Comparison of ENCODE assay signal across 1 cellular context in the genomic region with DNA sequence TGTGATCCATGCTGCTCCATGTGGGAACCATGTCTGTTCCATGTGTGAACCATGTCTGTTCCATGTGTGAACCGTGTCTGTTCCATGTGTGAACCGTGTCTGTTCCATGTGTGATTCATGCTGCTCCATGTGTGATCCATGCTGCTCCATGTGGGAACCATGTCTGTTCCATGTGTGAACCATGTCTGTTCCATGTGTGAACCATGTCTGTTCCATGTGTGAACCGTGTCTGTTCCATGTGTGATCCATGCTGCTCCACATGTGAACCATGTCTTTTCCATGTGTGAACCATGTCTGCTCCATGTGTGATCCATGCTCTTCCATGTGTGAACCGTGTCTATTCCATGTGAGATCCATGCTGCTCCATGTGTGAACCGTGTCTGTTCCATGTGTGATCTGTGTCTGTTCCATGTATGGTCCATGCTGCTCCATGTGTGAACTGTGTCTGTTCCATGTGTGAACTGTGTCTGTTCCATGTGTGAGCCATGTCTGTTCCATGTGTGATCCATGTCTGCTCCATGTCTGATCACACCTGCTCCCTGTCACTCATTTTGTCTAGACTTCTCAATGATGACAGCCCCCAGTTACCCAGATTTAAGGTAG.
TF ChIP-seq lines count a peak whose summit lies in the region.
"Not testable (repeated sequence)": the region's sequence is repeated elsewhere in the genome, so short reads cannot be mapped to it uniquely, and the experiment has no call there.

No MANE protein-coding gene starts in this region.

TF ChIP-seq in HepG2, 621 proteins besides CTCF, POLR2A, EP300 and RAD21:
- TF ChIP-seq, protein P1, sequence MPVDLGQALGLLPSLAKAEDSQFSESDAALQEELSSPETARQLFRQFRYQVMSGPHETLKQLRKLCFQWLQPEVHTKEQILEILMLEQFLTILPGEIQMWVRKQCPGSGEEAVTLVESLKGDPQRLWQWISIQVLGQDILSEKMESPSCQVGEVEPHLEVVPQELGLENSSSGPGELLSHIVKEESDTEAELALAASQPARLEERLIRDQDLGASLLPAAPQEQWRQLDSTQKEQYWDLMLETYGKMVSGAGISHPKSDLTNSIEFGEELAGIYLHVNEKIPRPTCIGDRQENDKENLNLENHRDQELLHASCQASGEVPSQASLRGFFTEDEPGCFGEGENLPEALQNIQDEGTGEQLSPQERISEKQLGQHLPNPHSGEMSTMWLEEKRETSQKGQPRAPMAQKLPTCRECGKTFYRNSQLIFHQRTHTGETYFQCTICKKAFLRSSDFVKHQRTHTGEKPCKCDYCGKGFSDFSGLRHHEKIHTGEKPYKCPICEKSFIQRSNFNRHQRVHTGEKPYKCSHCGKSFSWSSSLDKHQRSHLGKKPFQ (CRISPR knock-in tag; IDR thresholded peaks at IDR 0.05; ENCODE audit: insufficient replicate concordance) = peak; percentile 97
- TF ChIP-seq NFE2L1 (CRISPR knock-in tag; IDR thresholded peaks at IDR 0.05; ENCODE audit: borderline replicate concordance) (0 out of 2 replicates have a peak, but pooled peaks have one; percentile 57), HOXA7 (CRISPR knock-in tag; IDR thresholded peaks at IDR 0.05) (peak; percentile 85; the same call in 1 of the 2 replicates), ZMYM3 (CRISPR knock-in tag; IDR thresholded peaks at IDR 0.05) (peak; percentile 80), DPF2 (CRISPR knock-in tag; IDR thresholded peaks at IDR 0.05; ENCODE audit: borderline replicate concordance, low read depth) (0 out of 2 replicates have a peak, but pooled peaks have one; percentile 14), ZKSCAN5 (CRISPR knock-in tag; IDR thresholded peaks at IDR 0.05) (0 out of 2 replicates have a peak, but pooled peaks have one; percentile 16), NONO (CRISPR knock-in tag; conservative IDR thresholded peaks at IDR 0.05) (0 out of 2 replicates have a peak, but pooled peaks have one; percentile 48), HOXA9 (CRISPR knock-in tag; IDR thresholded peaks at IDR 0.05; ENCODE audit: borderline replicate concordance) (0 out of 2 replicates have a peak, but pooled peaks have one; percentile 51), ZBTB7A (CRISPR knock-in tag; IDR thresholded peaks at IDR 0.05) (0 out of 2 replicates have a peak, but pooled peaks have one; percentile 10)
- TF ChIP-seq, protein P2, sequence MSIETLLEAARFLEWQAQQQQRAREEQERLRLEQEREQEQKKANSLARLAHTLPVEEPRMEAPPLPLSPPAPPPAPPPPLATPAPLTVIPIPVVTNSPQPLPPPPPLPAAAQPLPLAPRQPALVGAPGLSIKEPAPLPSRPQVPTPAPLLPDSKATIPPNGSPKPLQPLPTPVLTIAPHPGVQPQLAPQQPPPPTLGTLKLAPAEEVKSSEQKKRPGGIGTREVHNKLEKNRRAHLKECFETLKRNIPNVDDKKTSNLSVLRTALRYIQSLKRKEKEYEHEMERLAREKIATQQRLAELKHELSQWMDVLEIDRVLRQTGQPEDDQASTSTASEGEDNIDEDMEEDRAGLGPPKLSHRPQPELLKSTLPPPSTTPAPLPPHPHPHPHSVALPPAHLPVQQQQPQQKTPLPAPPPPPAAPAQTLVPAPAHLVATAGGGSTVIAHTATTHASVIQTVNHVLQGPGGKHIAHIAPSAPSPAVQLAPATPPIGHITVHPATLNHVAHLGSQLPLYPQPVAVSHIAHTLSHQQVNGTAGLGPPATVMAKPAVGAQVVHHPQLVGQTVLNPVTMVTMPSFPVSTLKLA (IDR thresholded peaks at IDR 0.05) = peak; percentile 99
- not testable (repeated sequence) for TF ChIP-seq NONO (IDR thresholded peaks at IDR 0.05)
